ENCODE assay signal across 1 cellular context in the genomic region with DNA sequence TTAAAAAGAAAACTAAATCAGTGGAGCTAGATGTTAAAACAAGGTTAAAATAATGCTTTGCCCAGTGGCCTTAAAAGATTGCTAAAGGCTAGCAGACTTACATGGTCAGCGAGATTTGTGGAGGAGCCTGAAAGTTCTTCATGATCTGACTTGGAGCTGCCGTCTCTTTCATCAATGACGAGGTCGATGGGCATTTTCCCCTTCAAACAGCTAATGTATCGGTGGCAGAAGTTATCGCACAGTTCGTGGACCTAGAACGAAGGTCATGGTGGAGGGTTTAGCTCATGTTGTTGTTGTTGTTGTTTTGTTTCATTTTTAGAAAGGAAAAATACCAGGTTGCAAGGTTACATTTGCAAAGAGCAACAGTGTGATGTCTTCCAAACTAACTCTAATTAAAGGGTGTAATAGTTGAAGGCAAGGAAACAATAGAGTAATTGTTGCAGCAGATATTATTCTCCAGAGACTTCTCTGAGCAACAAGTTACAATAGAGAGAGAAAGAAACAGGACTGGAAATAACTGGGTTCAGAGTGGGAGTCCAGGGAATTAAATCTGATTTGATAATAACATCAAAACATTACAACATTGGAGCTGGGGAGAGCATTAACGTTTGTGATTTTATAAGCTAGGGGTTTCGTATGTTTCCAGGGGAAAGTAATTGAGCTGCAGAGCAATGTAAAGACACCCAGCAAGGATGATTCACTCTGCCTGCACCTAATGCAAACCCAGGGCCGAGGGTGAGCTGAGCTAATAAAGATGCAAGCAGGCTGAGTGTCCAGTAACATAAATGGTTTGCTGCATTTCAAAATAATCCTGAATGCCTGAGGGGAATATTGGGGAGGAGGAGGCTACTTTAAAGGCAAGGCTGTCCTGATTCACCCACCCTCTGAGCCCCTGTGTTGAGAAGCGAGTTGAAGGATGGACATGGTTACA.
TF ChIP-seq lines count a peak whose summit lies in the region.

No MANE protein-coding gene starts in this region.

TF ChIP-seq in GM23338, 12 proteins besides CTCF, POLR2A, EP300 and RAD21 (continued from another document):
- TF ChIP-seq, protein P1, sequence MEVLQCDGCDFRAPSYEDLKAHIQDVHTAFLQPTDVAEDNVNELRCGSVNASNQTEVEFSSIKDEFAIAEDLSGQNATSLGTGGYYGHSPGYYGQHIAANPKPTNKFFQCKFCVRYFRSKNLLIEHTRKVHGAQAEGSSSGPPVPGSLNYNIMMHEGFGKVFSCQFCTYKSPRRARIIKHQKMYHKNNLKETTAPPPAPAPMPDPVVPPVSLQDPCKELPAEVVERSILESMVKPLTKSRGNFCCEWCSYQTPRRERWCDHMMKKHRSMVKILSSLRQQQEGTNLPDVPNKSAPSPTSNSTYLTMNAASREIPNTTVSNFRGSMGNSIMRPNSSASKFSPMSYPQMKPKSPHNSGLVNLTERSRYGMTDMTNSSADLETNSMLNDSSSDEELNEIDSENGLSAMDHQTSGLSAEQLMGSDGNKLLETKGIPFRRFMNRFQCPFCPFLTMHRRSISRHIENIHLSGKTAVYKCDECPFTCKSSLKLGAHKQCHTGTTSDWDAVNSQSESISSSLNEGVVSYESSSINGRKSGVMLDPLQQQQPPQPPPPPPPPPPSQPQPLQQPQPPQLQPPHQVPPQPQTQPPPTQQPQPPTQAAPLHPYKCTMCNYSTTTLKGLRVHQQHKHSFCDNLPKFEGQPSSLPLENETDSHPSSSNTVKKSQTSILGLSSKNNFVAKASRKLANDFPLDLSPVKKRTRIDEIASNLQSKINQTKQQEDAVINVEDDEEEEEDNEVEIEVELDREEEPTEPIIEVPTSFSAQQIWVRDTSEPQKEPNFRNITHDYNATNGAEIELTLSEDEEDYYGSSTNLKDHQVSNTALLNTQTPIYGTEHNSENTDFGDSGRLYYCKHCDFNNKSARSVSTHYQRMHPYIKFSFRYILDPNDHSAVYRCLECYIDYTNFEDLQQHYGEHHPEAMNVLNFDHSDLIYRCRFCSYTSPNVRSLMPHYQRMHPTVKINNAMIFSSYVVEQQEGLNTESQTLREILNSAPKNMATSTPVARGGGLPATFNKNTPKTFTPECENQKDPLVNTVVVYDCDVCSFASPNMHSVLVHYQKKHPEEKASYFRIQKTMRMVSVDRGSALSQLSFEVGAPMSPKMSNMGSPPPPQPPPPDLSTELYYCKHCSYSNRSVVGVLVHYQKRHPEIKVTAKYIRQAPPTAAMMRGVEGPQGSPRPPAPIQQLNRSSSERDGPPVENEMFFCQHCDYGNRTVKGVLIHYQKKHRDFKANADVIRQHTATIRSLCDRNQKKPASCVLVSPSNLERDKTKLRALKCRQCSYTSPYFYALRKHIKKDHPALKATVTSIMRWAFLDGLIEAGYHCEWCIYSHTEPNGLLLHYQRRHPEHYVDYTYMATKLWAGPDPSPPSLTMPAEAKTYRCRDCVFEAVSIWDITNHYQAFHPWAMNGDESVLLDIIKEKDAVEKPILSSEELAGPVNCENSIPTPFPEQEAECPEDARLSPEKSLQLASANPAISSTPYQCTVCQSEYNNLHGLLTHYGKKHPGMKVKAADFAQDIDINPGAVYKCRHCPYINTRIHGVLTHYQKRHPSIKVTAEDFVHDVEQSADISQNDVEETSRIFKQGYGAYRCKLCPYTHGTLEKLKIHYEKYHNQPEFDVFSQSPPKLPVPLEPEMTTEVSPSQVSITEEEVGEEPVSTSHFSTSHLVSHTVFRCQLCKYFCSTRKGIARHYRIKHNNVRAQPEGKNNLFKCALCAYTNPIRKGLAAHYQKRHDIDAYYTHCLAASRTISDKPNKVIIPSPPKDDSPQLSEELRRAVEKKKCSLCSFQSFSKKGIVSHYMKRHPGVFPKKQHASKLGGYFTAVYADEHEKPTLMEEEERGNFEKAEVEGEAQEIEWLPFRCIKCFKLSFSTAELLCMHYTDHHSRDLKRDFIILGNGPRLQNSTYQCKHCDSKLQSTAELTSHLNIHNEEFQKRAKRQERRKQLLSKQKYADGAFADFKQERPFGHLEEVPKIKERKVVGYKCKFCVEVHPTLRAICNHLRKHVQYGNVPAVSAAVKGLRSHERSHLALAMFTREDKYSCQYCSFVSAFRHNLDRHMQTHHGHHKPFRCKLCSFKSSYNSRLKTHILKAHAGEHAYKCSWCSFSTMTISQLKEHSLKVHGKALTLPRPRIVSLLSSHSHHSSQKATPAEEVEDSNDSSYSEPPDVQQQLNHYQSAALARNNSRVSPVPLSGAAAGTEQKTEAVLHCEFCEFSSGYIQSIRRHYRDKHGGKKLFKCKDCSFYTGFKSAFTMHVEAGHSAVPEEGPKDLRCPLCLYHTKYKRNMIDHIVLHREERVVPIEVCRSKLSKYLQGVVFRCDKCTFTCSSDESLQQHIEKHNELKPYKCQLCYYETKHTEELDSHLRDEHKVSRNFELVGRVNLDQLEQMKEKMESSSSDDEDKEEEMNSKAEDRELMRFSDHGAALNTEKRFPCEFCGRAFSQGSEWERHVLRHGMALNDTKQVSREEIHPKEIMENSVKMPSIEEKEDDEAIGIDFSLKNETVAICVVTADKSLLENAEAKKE (CRISPR knock-in tag; IDR thresholded peaks at IDR 0.05), result no peak
- TF ChIP-seq STAT1 (IDR thresholded peaks at IDR 0.05; ENCODE audit: unreplicated experiment) (no peak), NANOG (IDR thresholded peaks at IDR 0.05; ENCODE audit: borderline replicate concordance) (no peak), CREB1 (CRISPR knock-in tag; IDR thresholded peaks at IDR 0.05; ENCODE audit: low read depth) (no peak), EZH2phosphoT487 (IDR thresholded peaks at IDR 0.05; ENCODE audit: unreplicated experiment) (no peak)
